ENCODE assay signal across 16 cellular contexts in the genomic region with DNA sequence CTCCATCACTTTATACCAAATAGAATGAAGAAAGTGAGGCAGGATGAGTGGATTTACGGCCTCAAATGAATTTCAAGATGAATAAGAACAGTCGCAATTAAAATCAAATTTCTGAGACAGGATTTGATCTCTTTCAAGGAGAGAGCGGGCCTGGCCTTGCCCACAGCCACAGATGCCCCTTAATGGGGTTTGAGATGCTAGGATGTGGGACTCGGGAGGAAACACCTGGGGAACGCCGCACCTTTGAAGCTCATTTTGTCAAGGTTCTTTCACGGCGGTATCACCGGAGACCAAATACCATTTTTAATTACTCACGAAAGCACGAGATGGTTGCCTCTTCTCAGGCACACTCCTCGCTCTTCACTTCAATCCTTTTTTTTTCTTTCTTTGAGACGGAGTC.
"Had no signal": no experiment of that assay in that cellular context is flagged by ENCODE, and none has a peak within 500 bp of the region (broad histone marks: within the 10 kb centered on the region; RNA-seq: fewer than 3 reads in every experiment).

No MANE protein-coding gene starts in this region.

- H3K4me1 Mint-ChIP-seq: activated B cell treated with CpG ODN at 0.5 μM for 24 hours; stimulated activated memory B cell treated with anti-CD40 and anti-IgM and Interleukin-4, amounts not matched to agents 10 μg/mL and 1 μg/mL and 100 μg/mL, for 72 hours had no signal

- H3K9me3 ChIP-seq: colonic mucosa, gastroesophageal sphincter, heart right ventricle, suprapubic skin had no signal

- H3K36me3 ChIP-seq: colonic mucosa, gastroesophageal sphincter, heart right ventricle, suprapubic skin had no signal

- H3K4me3 Mint-ChIP-seq: activated B cell treated with CpG ODN at 0.5 μM for 24 hours; stimulated activated memory B cell treated with anti-CD40 and anti-IgM and Interleukin-4, amounts not matched to agents 10 μg/mL and 1 μg/mL and 100 μg/mL, for 72 hours; T-helper 2 cell treated with Interferon-gamma antibody and Interleukin-4, amounts not matched to agents 5 μg/mL and 100 μg/mL, for 36 hours had no signal

- DNase-seq: activated B cell treated with CpG ODN at 0.5 μM for 24 hours; activated CD4-positive, alpha-beta T cell treated with anti-CD3 and anti-CD28 coated beads for 48 hours; activated effector memory CD4-positive, alpha-beta T cell treated with Interleukin-2 at 50 U/mL for 16 hours; activated T-cell treated with anti-CD3 and anti-CD28 coated beads for 4 hours; caudate nucleus; colonic mucosa; heart right ventricle; islet precursor cell; retina; stimulated activated CD4-positive, alpha-beta T cell treated with anti-CD3 and anti-CD28 coated beads, Interleukin-2, amount 100 ng/mL, for 48 hours; trophoblast cell had no signal

- H3K9me3 Mint-ChIP-seq: T-helper 2 cell treated with Interferon-gamma antibody and Interleukin-4, amounts not matched to agents 5 μg/mL and 100 μg/mL, for 36 hours had no signal

- ATAC-seq: gastroesophageal sphincter; heart right ventricle; left lobe of liver; stimulated activated memory B cell treated with anti-CD40 and anti-IgM and Interleukin-4, amounts not matched to agents 10 μg/mL and 1 μg/mL and 100 μg/mL, for 72 hours had no signal

- H3K27ac Mint-ChIP-seq: activated B cell treated with CpG ODN at 0.5 μM for 24 hours; stimulated activated memory B cell treated with anti-CD40 and anti-IgM and Interleukin-4, amounts not matched to agents 10 μg/mL and 1 μg/mL and 100 μg/mL, for 72 hours; T-helper 2 cell treated with Interferon-gamma antibody and Interleukin-4, amounts not matched to agents 5 μg/mL and 100 μg/mL, for 36 hours had no signal

- H3K27ac ChIP-seq: colonic mucosa, gastroesophageal sphincter, heart right ventricle, suprapubic skin had no signal

- H3K4me3 ChIP-seq: colonic mucosa, gastroesophageal sphincter, heart right ventricle, suprapubic skin had no signal

- H3K27me3 ChIP-seq: colonic mucosa had no signal

- H3K36me3 Mint-ChIP-seq: stimulated activated memory B cell treated with anti-CD40 and anti-IgM and Interleukin-4, amounts not matched to agents 10 μg/mL and 1 μg/mL and 100 μg/mL, for 72 hours had no signal
